16 cellular contexts compared by ENCODE assay signal in the genomic region with DNA sequence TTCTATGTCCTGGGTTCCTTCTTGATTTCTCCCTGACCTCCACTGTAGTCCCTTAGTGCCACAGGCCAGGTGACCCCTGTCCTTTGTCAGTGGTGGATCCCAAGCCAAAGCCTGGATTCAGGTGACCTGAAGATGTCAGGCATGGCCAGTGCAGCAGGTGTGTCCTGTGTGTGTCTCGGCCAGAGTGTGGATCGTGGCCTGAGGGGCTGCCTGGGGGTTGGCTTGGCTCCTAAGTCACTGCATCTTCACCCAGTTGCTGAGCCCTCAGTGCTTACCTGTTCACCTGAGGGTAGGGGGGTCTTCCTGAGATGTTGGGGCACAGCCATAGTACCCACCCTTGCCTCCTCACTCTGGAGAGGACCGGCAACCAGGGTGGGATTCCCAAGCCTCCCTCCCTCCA.
DNase-seq lines count a peak whose midpoint lies in the region; ATAC-seq and TF ChIP-seq lines count a peak whose summit lies in the region.
"Had no signal": no experiment of that assay in that cellular context is flagged by ENCODE, and none has a peak within 500 bp of the region (broad histone marks: within the 10 kb centered on the region; RNA-seq: fewer than 3 reads in every experiment).

No MANE protein-coding gene starts in this region.

- POLR2A ChIA-PET in Caco-2 (lab: Charles Lee): no interaction called here

- H3K9me3 Mint-ChIP-seq in CD14-positive monocyte (peaks cover 0 to 3% (median 0%) of the 10 kb centered on the region in 7 donors), Caco-2 (ENCODE audit: unreplicated experiment) (no peaks in the 10 kb centered on the region)
- H3K9me3 Mint-ChIP-seq: CD4-positive, alpha-beta T cell; GM23338 had no signal

- H3K27me3 Mint-ChIP-seq in CD14-positive monocyte (ENCODE audit: low read depth in 3 of 3): peaks cover 15 to 19% (median 19%) of the 10 kb centered on the region in 3 donors
- no peaks in the 10 kb centered on the region for H3K27me3 Mint-ChIP-seq in Caco-2 (ENCODE audit: insufficient read depth, unreplicated experiment)

- H3K4me3 ChIP-seq in Caco-2 (ENCODE audit: low read depth, low read length) (no peak overlapping the region), esophagus squamous epithelium (no peak overlapping the region), right cardiac atrium (ENCODE audit: low read length) (no peak overlapping the region), gastroesophageal sphincter (no peak overlapping the region)
- H3K4me3 ChIP-seq: GM23338 had no signal

- TF ChIP-seq CTCF in CD14-positive monocyte (IDR thresholded peaks at IDR 0.05) (no peak), Caco-2 (IDR thresholded peaks at IDR 0.05; ENCODE audit: insufficient read depth in 1 of 2, low read depth in 1 of 2, low read length in 1 of 2, severe bottlenecking in 1 of 2, unreplicated experiment in 1 of 2) (no peak), esophagus squamous epithelium (IDR thresholded peaks at IDR 0.05) (no peak), gastroesophageal sphincter (IDR thresholded peaks at IDR 0.05) (no peak)

- H3K4me1 Mint-ChIP-seq in CD14-positive monocyte: no peaks in the 10 kb centered on the region
- peaks cover 15% of the 10 kb centered on the region for H3K4me1 Mint-ChIP-seq in Caco-2 (ENCODE audit: low read depth, unreplicated experiment)

- H3K4me3 Mint-ChIP-seq in CD14-positive monocyte (no peak overlapping the region), Caco-2 (ENCODE audit: unreplicated experiment) (no peak overlapping the region)
- H3K4me3 Mint-ChIP-seq: CD4-positive, alpha-beta T cell; GM23338 had no signal

- TF ChIP-seq POLR2A in esophagus squamous epithelium (IDR thresholded peaks at IDR 0.05) (no peak), gastroesophageal sphincter (IDR thresholded peaks at IDR 0.05) (no peak)

- TF ChIP-seq EP300 in gastroesophageal sphincter (IDR thresholded peaks at IDR 0.05): no peak

- CTCF ChIA-PET in Caco-2 (lab: Charles Lee): no interaction called here

- DNase-seq in CD14-positive monocyte (ENCODE audit: low spot score) (peak; percentile 30), Caco-2 (no peak), esophagus squamous epithelium (lab: John Stamatoyannopoulos, UW) (no peak), posterior vena cava (ENCODE audit: low spot score) (peak; percentile 58), right cardiac atrium (no peak), hypothalamus (lab: John Stamatoyannopoulos, UW) (no peak)
- DNase-seq: ACHN, BE2C, DMS153, DMS79, GDM1 had no signal

- no peak for ATAC-seq in right cardiac atrium
- ATAC-seq in gastroesophageal sphincter: no peak
- ATAC-seq in HG03342 (IDR thresholded peaks at IDR 0.05; ENCODE audit: unreplicated experiment): no peak
- ATAC-seq: GM23338, HCT116 had no signal

- H3K4me1 ChIP-seq in Caco-2 (peaks cover 16% of the 10 kb centered on the region), esophagus squamous epithelium (peaks cover 13 to 49% (median 17%) of the 10 kb centered on the region in 3 donors), right cardiac atrium (ENCODE audit: control insufficient read depth, insufficient read depth, low read length) (no peaks in the 10 kb centered on the region), gastroesophageal sphincter (no peaks in the 10 kb centered on the region)
- H3K4me1 ChIP-seq: BE2C had no signal

- H3K27ac ChIP-seq in esophagus squamous epithelium: peak overlapping the region; percentile 36 to 78 (median 72)
- no peak overlapping the region for H3K27ac ChIP-seq in right cardiac atrium (ENCODE audit: low read length)
- H3K27ac ChIP-seq in gastroesophageal sphincter: no peak overlapping the region

- intact Hi-C loops in CD14-positive monocyte (cut with micrococcal nuclease): no loop called here
- intact Hi-C loops in Caco-2 (cut with micrococcal nuclease; ENCODE audit: unreplicated experiment): loop anchor here (1.0 to 5.0 kb wide), 2 partner anchors 36 to 49 kb away; no protein-coding TSS in a partner anchor
- intact Hi-C loops in esophagus squamous epithelium (cut with DNase I): no loop called here
- intact Hi-C loops in posterior vena cava (cut with DNase I): no loop called here
- intact Hi-C loops in right cardiac atrium (cut with DNase I): no loop called here

- H3K9me3 ChIP-seq in Caco-2 (no peaks in the 10 kb centered on the region), esophagus squamous epithelium (no peaks in the 10 kb centered on the region), right cardiac atrium (ENCODE audit: control insufficient read depth, low read length) (no peaks in the 10 kb centered on the region), gastroesophageal sphincter (no peaks in the 10 kb centered on the region)
- H3K9me3 ChIP-seq: BE2C had no signal

- no peak overlapping the region for H3K27ac Mint-ChIP-seq in CD14-positive monocyte
- peak overlapping the region; percentile 20 for H3K27ac Mint-ChIP-seq in Caco-2 (ENCODE audit: unreplicated experiment)
- H3K27ac Mint-ChIP-seq: CD4-positive, alpha-beta T cell; GM23338 had no signal

- H3K36me3 ChIP-seq in Caco-2 (ENCODE audit: control insufficient read depth, insufficient read depth, low read length) (no peaks in the 10 kb centered on the region), esophagus squamous epithelium (no peaks in the 10 kb centered on the region), gastroesophageal sphincter (no peaks in the 10 kb centered on the region)
- H3K36me3 ChIP-seq: BE2C had no signal

- WGBS in esophagus squamous epithelium, 2 donors: 70% methylated on average over 2 of the region's 3 CpGs; no CpG with 5 or more reads in 1 of the 2 donors
- WGBS in right cardiac atrium: 88% methylated on average over 3 of the region's 3 CpGs
- 100% methylated on average over 2 of the region's 3 CpGs; no CpG with 5 or more reads in 1 of the 2 donors for WGBS in gastroesophageal sphincter (ENCODE audit: low coverage in 1 of 2), 2 donors

- no TSS peak for BruUV-seq in Caco-2 (replicated peaks; lab: Mats Ljungman, UMichigan)

- H3K36me3 Mint-ChIP-seq in CD14-positive monocyte (no peaks in the 10 kb centered on the region), Caco-2 (ENCODE audit: insufficient read depth, unreplicated experiment) (no peaks in the 10 kb centered on the region)

- H3K27me3 ChIP-seq in Caco-2 (replicated peaks; ENCODE audit: control insufficient read depth, insufficient read depth, low read length) (no peaks in the 10 kb centered on the region), esophagus squamous epithelium (no peaks in the 10 kb centered on the region), right cardiac atrium (ENCODE audit: control insufficient read depth, insufficient read depth) (no peaks in the 10 kb centered on the region), gastroesophageal sphincter (no peaks in the 10 kb centered on the region)
- H3K27me3 ChIP-seq: BE2C had no signal

Comparison
In these comparisons a context has a peak if more than half of its experiments do, and no peak if none do; other contexts are left out.
1. DNase-seq: peak in CD14-positive monocyte (single experiment) and posterior vena cava (single experiment); none in Caco-2 (0 of 2), esophagus squamous epithelium (single experiment), right cardiac atrium (0 of 3) and hypothalamus (0 of 51).
2. H3K27ac ChIP-seq: peak in esophagus squamous epithelium (4 of 4); none in right cardiac atrium (single experiment) and gastroesophageal sphincter (0 of 4).